In the genomic region with DNA sequence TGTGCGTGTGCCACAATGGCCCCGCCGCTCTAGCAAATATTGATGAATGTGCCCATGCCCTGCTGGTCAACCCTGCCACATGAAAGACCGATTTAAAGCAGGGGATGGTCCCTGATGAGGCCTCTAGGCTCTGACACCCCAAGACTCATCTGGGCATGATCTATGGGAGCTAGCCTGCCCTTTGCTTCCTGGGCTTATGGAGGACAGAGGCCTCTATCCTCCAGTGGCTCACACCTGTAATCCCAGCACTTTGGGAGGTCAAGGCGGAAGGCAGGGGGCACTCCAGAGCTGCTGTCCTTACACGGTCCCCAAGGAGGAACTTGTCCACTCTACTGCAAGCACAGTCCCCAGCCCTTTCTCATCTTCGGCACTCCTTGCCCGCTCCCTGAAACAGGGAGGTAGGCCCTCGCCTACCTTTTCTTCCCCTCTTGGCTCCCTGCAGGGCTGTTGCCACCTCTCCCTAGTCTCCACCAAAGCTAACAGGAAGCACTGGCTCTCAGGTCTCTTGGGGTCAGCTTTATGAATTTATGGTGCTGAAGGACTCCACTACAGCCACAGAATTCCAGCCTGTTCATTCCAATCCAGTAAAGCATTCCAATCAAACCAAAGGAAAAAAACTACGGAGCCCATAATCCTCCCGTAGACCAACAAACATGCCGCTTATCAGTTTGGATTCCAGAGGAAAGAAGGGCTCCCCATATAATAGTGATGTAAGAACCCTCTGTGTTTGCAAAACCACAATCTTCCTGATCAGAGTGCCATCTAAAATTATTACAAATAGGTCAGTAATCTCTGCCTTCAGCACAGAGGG, we compare ENCODE assay signal across 1 cellular context.
TF ChIP-seq lines count a peak whose summit lies in the region.

No MANE protein-coding gene starts in this region.

TF ChIP-seq in HepG2, 621 proteins besides CTCF, POLR2A, EP300 and RAD21 (continued from another document and continues in another):
- TF ChIP-seq, protein P1, sequence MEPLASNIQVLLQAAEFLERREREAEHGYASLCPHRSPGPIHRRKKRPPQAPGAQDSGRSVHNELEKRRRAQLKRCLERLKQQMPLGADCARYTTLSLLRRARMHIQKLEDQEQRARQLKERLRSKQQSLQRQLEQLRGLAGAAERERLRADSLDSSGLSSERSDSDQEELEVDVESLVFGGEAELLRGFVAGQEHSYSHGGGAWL (CRISPR knock-in tag; IDR thresholded peaks at IDR 0.05): no peak
- peak; percentile 14; the same call in 1 of the 2 replicates for TF ChIP-seq ZNF230 (CRISPR knock-in tag; IDR thresholded peaks at IDR 0.05)
- TF ChIP-seq MEF2D (CRISPR knock-in tag; IDR thresholded peaks at IDR 0.05): no peak
- peak; percentile 37 for TF ChIP-seq BCL6 (CRISPR knock-in tag; IDR thresholded peaks at IDR 0.05)
- no peak for TF ChIP-seq ZBTB3 (CRISPR knock-in tag; IDR thresholded peaks at IDR 0.05; ENCODE audit: borderline replicate concordance, low read depth)
- TF ChIP-seq SRSF1 (optimal IDR thresholded peaks at IDR 0.05; ENCODE audit: low read depth, low read length): no peak
- no peak for TF ChIP-seq SCMH1 (CRISPR knock-in tag; IDR thresholded peaks at IDR 0.05; ENCODE audit: borderline replicate concordance)
- TF ChIP-seq KDM5B (CRISPR knock-in tag; IDR thresholded peaks at IDR 0.05; ENCODE audit: borderline replicate concordance): no peak; the same call in 1 of the 2 replicates
- peak; percentile 40; the same call in 1 of the 2 replicates for TF ChIP-seq HCFC1 (IDR thresholded peaks at IDR 0.05; ENCODE audit: low read depth, low read length)
- no peak; the same call in 1 of the 2 replicates for TF ChIP-seq NFYC (CRISPR knock-in tag; IDR thresholded peaks at IDR 0.05)
- TF ChIP-seq PHF20 (CRISPR knock-in tag; IDR thresholded peaks at IDR 0.05): no peak
- TF ChIP-seq, protein P2, sequence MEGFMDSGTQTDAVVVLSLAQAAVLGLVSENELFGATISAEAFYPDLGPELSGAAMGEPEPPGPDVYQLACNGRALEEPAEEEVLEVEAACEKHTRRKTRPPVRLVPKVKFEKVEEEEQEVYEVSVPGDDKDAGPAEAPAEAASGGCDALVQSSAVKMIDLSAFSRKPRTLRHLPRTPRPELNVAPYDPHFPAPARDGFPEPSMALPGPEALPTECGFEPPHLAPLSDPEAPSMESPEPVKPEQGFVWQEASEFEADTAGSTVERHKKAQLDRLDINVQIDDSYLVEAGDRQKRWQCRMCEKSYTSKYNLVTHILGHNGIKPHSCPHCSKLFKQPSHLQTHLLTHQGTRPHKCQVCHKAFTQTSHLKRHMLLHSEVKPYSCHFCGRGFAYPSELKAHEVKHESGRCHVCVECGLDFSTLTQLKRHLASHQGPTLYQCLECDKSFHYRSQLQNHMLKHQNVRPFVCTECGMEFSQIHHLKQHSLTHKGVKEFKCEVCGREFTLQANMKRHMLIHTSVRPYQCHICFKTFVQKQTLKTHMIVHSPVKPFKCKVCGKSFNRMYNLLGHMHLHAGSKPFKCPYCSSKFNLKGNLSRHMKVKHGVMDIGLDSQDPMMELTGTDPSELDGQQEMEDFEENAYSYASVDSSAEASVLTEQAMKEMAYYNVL (CRISPR knock-in tag; IDR thresholded peaks at IDR 0.05; ENCODE audit: borderline replicate concordance): no peak
- TF ChIP-seq SRSF9 (IDR thresholded peaks at IDR 0.05; ENCODE audit: borderline replicate concordance, insufficient read depth, low read depth, low read length, poor library complexity, severe bottlenecking): no peak
- TF ChIP-seq ZNF713 (CRISPR knock-in tag; IDR thresholded peaks at IDR 0.05): no peak
- TF ChIP-seq, protein P3, sequence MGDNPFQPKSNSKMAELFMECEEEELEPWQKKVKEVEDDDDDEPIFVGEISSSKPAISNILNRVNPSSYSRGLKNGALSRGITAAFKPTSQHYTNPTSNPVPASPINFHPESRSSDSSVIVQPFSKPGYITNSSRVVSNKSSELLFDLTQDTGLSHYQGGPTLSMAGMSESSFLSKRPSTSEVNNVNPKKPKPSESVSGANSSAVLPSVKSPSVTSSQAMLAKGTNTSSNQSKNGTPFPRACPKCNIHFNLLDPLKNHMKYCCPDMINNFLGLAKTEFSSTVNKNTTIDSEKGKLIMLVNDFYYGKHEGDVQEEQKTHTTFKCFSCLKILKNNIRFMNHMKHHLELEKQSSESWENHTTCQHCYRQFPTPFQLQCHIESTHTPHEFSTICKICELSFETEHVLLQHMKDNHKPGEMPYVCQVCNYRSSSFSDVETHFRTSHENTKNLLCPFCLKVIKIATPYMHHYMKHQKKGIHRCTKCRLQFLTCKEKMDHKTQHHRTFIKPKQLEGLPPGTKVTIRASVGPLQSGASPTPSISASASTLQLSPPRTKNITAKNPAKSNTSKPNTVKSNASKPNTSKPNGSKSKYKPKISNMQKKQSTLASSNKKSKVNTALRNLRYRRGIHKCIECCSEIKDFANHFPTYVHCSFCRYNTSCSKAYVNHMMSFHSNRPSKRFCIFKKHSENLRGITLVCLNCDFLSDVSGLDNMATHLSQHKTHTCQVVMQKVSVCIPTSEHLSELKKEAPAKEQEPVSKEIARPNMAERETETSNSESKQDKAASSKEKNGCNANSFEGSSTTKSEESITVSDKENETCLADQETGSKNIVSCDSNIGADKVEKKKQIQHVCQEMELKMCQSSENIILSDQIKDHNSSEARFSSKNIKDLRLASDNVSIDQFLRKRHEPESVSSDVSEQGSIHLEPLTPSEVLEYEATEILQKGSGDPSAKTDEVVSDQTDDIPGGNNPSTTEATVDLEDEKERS (CRISPR knock-in tag; IDR thresholded peaks at IDR 0.05): no peak
- TF ChIP-seq, protein P4, sequence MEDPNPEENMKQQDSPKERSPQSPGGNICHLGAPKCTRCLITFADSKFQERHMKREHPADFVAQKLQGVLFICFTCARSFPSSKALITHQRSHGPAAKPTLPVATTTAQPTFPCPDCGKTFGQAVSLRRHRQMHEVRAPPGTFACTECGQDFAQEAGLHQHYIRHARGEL (CRISPR knock-in tag; IDR thresholded peaks at IDR 0.05): no peak
- peak; percentile 36 for TF ChIP-seq POLR2AphosphoS5 (IDR thresholded peaks at IDR 0.05; ENCODE audit: low read depth, low read length)
- TF ChIP-seq, protein P5, sequence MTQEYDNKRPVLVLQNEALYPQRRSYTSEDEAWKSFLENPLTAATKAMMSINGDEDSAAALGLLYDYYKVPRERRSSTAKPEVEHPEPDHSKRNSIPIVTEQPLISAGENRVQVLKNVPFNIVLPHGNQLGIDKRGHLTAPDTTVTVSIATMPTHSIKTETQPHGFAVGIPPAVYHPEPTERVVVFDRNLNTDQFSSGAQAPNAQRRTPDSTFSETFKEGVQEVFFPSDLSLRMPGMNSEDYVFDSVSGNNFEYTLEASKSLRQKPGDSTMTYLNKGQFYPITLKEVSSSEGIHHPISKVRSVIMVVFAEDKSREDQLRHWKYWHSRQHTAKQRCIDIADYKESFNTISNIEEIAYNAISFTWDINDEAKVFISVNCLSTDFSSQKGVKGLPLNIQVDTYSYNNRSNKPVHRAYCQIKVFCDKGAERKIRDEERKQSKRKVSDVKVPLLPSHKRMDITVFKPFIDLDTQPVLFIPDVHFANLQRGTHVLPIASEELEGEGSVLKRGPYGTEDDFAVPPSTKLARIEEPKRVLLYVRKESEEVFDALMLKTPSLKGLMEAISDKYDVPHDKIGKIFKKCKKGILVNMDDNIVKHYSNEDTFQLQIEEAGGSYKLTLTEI (CRISPR knock-in tag; conservative IDR thresholded peaks at IDR 0.05): no peak
- no peak for TF ChIP-seq ZNF326 (CRISPR knock-in tag; IDR thresholded peaks at IDR 0.05; ENCODE audit: borderline replicate concordance)
- 0 out of 2 replicates have a peak, but pooled peaks have one; percentile 50 for TF ChIP-seq ZMAT3 (CRISPR knock-in tag; conservative IDR thresholded peaks at IDR 0.05)
- TF ChIP-seq HOXA3 (CRISPR knock-in tag; IDR thresholded peaks at IDR 0.05): no peak; the same call in 1 of the 2 replicates
- TF ChIP-seq ZNF543 (CRISPR knock-in tag; IDR thresholded peaks at IDR 0.05): no peak
- TF ChIP-seq SRSF4 (IDR thresholded peaks at IDR 0.05; ENCODE audit: low read depth, low read length, poor library complexity, severe bottlenecking): no peak
- TF ChIP-seq NR2C2 (CRISPR knock-in tag; IDR thresholded peaks at IDR 0.05; ENCODE audit: borderline replicate concordance): no peak
- TF ChIP-seq MTF1 (CRISPR knock-in tag; IDR thresholded peaks at IDR 0.05): peak; percentile 7; the same call in 1 of the 2 replicates
- TF ChIP-seq ZNF180 (CRISPR knock-in tag; IDR thresholded peaks at IDR 0.05; ENCODE audit: borderline replicate concordance, low read depth): no peak
- 0 out of 2 replicates have a peak, but pooled peaks have one; percentile 64 for TF ChIP-seq ZNF274 (CRISPR knock-in tag; IDR thresholded peaks at IDR 0.05)
- TF ChIP-seq ZSCAN31 (CRISPR knock-in tag; IDR thresholded peaks at IDR 0.05; ENCODE audit: low read depth): 0 out of 2 replicates have a peak, but pooled peaks have one; percentile 12
- TF ChIP-seq, protein P6, sequence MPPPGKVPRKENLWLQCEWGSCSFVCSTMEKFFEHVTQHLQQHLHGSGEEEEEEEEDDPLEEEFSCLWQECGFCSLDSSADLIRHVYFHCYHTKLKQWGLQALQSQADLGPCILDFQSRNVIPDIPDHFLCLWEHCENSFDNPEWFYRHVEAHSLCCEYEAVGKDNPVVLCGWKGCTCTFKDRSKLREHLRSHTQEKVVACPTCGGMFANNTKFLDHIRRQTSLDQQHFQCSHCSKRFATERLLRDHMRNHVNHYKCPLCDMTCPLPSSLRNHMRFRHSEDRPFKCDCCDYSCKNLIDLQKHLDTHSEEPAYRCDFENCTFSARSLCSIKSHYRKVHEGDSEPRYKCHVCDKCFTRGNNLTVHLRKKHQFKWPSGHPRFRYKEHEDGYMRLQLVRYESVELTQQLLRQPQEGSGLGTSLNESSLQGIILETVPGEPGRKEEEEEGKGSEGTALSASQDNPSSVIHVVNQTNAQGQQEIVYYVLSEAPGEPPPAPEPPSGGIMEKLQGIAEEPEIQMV (CRISPR knock-in tag; IDR thresholded peaks at IDR 0.05; ENCODE audit: low read depth): peak; percentile 36; the same call in 1 of the 2 replicates
- TF ChIP-seq, protein P7, sequence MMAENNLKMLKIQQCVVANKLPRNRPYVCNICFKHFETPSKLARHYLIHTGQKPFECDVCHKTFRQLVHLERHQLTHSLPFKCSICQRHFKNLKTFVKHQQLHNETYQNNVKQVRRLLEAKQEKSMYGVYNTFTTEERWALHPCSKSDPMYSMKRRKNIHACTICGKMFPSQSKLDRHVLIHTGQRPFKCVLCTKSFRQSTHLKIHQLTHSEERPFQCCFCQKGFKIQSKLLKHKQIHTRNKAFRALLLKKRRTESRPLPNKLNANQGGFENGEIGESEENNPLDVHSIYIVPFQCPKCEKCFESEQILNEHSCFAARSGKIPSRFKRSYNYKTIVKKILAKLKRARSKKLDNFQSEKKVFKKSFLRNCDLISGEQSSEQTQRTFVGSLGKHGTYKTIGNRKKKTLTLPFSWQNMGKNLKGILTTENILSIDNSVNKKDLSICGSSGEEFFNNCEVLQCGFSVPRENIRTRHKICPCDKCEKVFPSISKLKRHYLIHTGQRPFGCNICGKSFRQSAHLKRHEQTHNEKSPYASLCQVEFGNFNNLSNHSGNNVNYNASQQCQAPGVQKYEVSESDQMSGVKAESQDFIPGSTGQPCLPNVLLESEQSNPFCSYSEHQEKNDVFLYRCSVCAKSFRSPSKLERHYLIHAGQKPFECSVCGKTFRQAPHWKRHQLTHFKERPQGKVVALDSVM (CRISPR knock-in tag; IDR thresholded peaks at IDR 0.05): peak; percentile 96
- TF ChIP-seq BRD4 (CRISPR knock-in tag; IDR thresholded peaks at IDR 0.05): peak; percentile 87; the same call in 1 of the 2 replicates
- TF ChIP-seq, protein P8, sequence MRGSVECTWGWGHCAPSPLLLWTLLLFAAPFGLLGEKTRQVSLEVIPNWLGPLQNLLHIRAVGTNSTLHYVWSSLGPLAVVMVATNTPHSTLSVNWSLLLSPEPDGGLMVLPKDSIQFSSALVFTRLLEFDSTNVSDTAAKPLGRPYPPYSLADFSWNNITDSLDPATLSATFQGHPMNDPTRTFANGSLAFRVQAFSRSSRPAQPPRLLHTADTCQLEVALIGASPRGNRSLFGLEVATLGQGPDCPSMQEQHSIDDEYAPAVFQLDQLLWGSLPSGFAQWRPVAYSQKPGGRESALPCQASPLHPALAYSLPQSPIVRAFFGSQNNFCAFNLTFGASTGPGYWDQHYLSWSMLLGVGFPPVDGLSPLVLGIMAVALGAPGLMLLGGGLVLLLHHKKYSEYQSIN (CRISPR knock-in tag; IDR thresholded peaks at IDR 0.05; ENCODE audit: borderline replicate concordance): no peak
- no peak for TF ChIP-seq ADNP (CRISPR knock-in tag; IDR thresholded peaks at IDR 0.05)
- 0 out of 2 replicates have a peak, but pooled peaks have one; percentile 13 for TF ChIP-seq SATB2 (CRISPR knock-in tag; IDR thresholded peaks at IDR 0.05)
- no peak for TF ChIP-seq NONO (IDR thresholded peaks at IDR 0.05)
- TF ChIP-seq NONO (CRISPR knock-in tag; conservative IDR thresholded peaks at IDR 0.05): peak; percentile 44; the same call in 1 of the 2 replicates
- TF ChIP-seq, protein P9, sequence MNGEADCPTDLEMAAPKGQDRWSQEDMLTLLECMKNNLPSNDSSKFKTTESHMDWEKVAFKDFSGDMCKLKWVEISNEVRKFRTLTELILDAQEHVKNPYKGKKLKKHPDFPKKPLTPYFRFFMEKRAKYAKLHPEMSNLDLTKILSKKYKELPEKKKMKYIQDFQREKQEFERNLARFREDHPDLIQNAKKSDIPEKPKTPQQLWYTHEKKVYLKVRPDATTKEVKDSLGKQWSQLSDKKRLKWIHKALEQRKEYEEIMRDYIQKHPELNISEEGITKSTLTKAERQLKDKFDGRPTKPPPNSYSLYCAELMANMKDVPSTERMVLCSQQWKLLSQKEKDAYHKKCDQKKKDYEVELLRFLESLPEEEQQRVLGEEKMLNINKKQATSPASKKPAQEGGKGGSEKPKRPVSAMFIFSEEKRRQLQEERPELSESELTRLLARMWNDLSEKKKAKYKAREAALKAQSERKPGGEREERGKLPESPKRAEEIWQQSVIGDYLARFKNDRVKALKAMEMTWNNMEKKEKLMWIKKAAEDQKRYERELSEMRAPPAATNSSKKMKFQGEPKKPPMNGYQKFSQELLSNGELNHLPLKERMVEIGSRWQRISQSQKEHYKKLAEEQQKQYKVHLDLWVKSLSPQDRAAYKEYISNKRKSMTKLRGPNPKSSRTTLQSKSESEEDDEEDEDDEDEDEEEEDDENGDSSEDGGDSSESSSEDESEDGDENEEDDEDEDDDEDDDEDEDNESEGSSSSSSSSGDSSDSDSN (CRISPR knock-in tag; IDR thresholded peaks at IDR 0.05): peak; percentile 49; the same call in 1 of the 2 replicates
- TF ChIP-seq ZNF782 (CRISPR knock-in tag; IDR thresholded peaks at IDR 0.05; ENCODE audit: borderline replicate concordance): peak; percentile 10; the same call in 1 of the 2 replicates
- peak; percentile 57; the same call in 1 of the 2 replicates for TF ChIP-seq ZNF605 (CRISPR knock-in tag; IDR thresholded peaks at IDR 0.05)
- TF ChIP-seq, protein P10, sequence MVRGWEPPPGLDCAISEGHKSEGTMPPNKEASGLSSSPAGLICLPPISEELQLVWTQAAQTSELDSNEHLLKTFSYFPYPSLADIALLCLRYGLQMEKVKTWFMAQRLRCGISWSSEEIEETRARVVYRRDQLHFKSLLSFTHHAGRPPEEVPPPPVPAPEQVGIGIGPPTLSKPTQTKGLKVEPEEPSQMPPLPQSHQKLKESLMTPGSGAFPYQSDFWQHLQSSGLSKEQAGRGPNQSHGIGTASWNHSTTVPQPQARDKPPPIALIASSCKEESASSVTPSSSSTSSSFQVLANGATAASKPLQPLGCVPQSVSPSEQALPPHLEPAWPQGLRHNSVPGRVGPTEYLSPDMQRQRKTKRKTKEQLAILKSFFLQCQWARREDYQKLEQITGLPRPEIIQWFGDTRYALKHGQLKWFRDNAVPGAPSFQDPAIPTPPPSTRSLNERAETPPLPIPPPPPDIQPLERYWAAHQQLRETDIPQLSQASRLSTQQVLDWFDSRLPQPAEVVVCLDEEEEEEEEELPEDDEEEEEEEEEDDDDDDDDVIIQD (CRISPR knock-in tag; IDR thresholded peaks at IDR 0.05; ENCODE audit: low read depth): no peak; the same call in none of the 2 replicates
- 0 out of 2 replicates have a peak, but pooled peaks have one; percentile 36 for TF ChIP-seq TP53 (CRISPR knock-in tag; conservative IDR thresholded peaks at IDR 0.05)
